ENCODE assay signal across 17 cellular contexts in genomic region chr18:22250591-22250996, GRCh38.
DNase-seq lines count a peak whose midpoint lies in the region; ATAC-seq and TF ChIP-seq lines count a peak whose summit lies in the region.
"Had no signal": no experiment of that assay in that cellular context is flagged by ENCODE, and none has a peak within 500 bp of the region (broad histone marks: within the 10 kb centered on the region; RNA-seq: fewer than 3 reads in every experiment).

No MANE protein-coding gene starts in this region.

- no peak overlapping the region for H2BK15ac ChIP-seq in neuronal stem cell (ENCODE audit: low read length)

- H2AK5ac ChIP-seq in neuronal stem cell (ENCODE audit: low read depth, low read length) = no peak overlapping the region

- H3F3A ChIP-seq in GM23248 (ENCODE audit: insufficient read depth) = no peaks in the 10 kb centered on the region

- H3K14ac ChIP-seq in neuronal stem cell (ENCODE audit: low read length) = peak overlapping the region; percentile 43

- H4K91ac ChIP-seq in neuronal stem cell (ENCODE audit: low read depth, low read length, poor library complexity) = no peak overlapping the region

- in situ Hi-C loops in GM23248 (cut with MboI) = no loop called here

- TF ChIP-seq CTCF in epithelial cell of esophagus (IDR thresholded peaks at IDR 0.05; ENCODE audit: insufficient read depth, low read depth, low read length, missing control alignments) = no peak

- no peak overlapping the region for H3K4me3 ChIP-seq in GM23248
- no peak overlapping the region for H3K4me3 ChIP-seq in MG63
- no peak overlapping the region for H3K4me3 ChIP-seq in epithelial cell of esophagus (ENCODE audit: low read length)
- no peak overlapping the region for H3K4me3 ChIP-seq in neuronal stem cell (ENCODE audit: low read length in 2 of 2)
- H3K4me3 ChIP-seq: K562, uterus had no signal

- peak overlapping the region; percentile 46 for H3K18ac ChIP-seq in neuronal stem cell (ENCODE audit: low read length)

- H3K9ac ChIP-seq in GM23248 (no peak overlapping the region), neuronal stem cell (ENCODE audit: low read depth, low read length, poor library complexity) (no peak overlapping the region)

- no peak for ATAC-seq in GM21723 (IDR thresholded peaks at IDR 0.05; ENCODE audit: unreplicated experiment)
- ATAC-seq: K562 had no signal

- no peaks in the 10 kb centered on the region for H3K79me1 ChIP-seq in neuronal stem cell (ENCODE audit: low read depth, low read length)

- WGBS in GM23248 (ENCODE audit: low coverage in 1 of 2, low lambda C conversion rate in 2 of 2, missing lambda C conversion rate in 2 of 2), 2 experiments = 45 to 52% methylated on average over 8 of the region's 8 CpGs
- no CpG with 5 or more reads among the region's 8 CpGs for WGBS in neuronal stem cell (ENCODE audit: extremely low coverage in 2 of 2, insufficient read length in 2 of 2, insufficient replicate concordance in 1 of 2), 2 donors

- H3K9me3 ChIP-seq in GM23248 (ENCODE audit: low read depth) (no peaks in the 10 kb centered on the region), MG63 (no peaks in the 10 kb centered on the region), neuronal stem cell (replicated peaks in 1 of 2; ENCODE audit: control insufficient read depth in 2 of 2, insufficient read depth in 1 of 2, low read depth in 1 of 2, low read length in 2 of 2) (no peaks in the 10 kb centered on the region)
- H3K9me3 ChIP-seq: BE2C, uterus had no signal

- no peak overlapping the region for H4K8ac ChIP-seq in neuronal stem cell (ENCODE audit: low read depth, low read length)

- no peak overlapping the region for H3K4ac ChIP-seq in neuronal stem cell (ENCODE audit: low read length)

- no peak overlapping the region for H2BK5ac ChIP-seq in neuronal stem cell (ENCODE audit: low read length)

- H3K27me3 ChIP-seq in GM23248 (replicated peaks; ENCODE audit: insufficient read depth) = peaks cover 17% of the 10 kb centered on the region
- no peaks in the 10 kb centered on the region for H3K27me3 ChIP-seq in MG63
- H3K27me3 ChIP-seq in neuronal stem cell (ENCODE audit: control insufficient read depth in 3 of 3, insufficient read depth in 3 of 3, low read depth in 1 of 3, low read length in 3 of 3) = no peaks in the 10 kb centered on the region
- H3K27me3 ChIP-seq: BE2C, uterus had no signal

- H3K27ac ChIP-seq in GM23248 = no peak overlapping the region
- H3K27ac ChIP-seq in neuronal stem cell (replicated peaks; ENCODE audit: low read length) = no peak overlapping the region
- H3K27ac ChIP-seq: WERI-Rb-1 had no signal

- H2BK120ac ChIP-seq in neuronal stem cell (ENCODE audit: low read depth, low read length) = no peak overlapping the region

- no peak overlapping the region for H2AFZ ChIP-seq in GM23248
- no peak overlapping the region for H2AFZ ChIP-seq in neuronal stem cell (ENCODE audit: low read length)

- no peak overlapping the region for H2BK12ac ChIP-seq in neuronal stem cell (ENCODE audit: low read length)

- no peak overlapping the region for H3K23ac ChIP-seq in neuronal stem cell (ENCODE audit: low read depth, low read length, poor library complexity)

- peak; percentile 42 for DNase-seq in GM23248
- DNase-seq in MG63 = peak; percentile 77
- DNase-seq in epithelial cell of esophagus (ENCODE audit: low read depth) = peak; percentile 76
- no peak for DNase-seq in neuronal stem cell (ENCODE audit: low spot score)
- no peak for DNase-seq in NCI-H187 treated with DMSO at 0.1 percent for 48 hours (lab: John Stamatoyannopoulos, UW)
- no peak for DNase-seq in DMS79 treated with DMSO at 0.1 percent for 48 hours (lab: John Stamatoyannopoulos, UW)
- DNase-seq in HUDEP-2 (lab: John Stamatoyannopoulos, UW; ENCODE audit: unreplicated experiment in 76 of 76) = no peak
- DNase-seq: activated gamma-delta T cell; BE2C; DMS153; NCI-H1417 treated with DMSO at 0.1 percent for 48 hours; NCI-H446 treated with DMSO at 0.1 percent for 48 hours; stimulated activated naive CD4-positive, alpha-beta T cell; uterus; WERI-Rb-1 had no signal

- H3K36me3 ChIP-seq in GM23248 (ENCODE audit: low read depth) = no peaks in the 10 kb centered on the region
- H3K36me3 ChIP-seq in MG63 = no peaks in the 10 kb centered on the region
- H3K36me3 ChIP-seq in neuronal stem cell (replicated peaks in 1 of 2; ENCODE audit: control insufficient read depth in 2 of 2, insufficient read depth in 2 of 2, low read length in 2 of 2) = no peaks in the 10 kb centered on the region
- H3K36me3 ChIP-seq: BE2C, uterus, WERI-Rb-1 had no signal

- H3K4me2 ChIP-seq in GM23248 (ENCODE audit: unreplicated experiment) (no peak overlapping the region), neuronal stem cell (ENCODE audit: insufficient read depth, low read length, poor library complexity, severe bottlenecking) (no peak overlapping the region)

- H3K4me1 ChIP-seq in GM23248 (ENCODE audit: insufficient read depth) (no peaks in the 10 kb centered on the region), neuronal stem cell (ENCODE audit: control insufficient read depth in 2 of 2, insufficient read depth in 1 of 2, low read depth in 1 of 2, low read length in 2 of 2) (peaks cover 0 to 4% of the 10 kb centered on the region in 2 donors)
- H3K4me1 ChIP-seq: BE2C, uterus had no signal

- H3K9me2 ChIP-seq in GM23248 (ENCODE audit: insufficient read depth) = no peaks in the 10 kb centered on the region

- no peaks in the 10 kb centered on the region for H4K20me1 ChIP-seq in GM23248 (ENCODE audit: insufficient read depth)

- H3K79me2 ChIP-seq in GM23248 (ENCODE audit: insufficient read depth) = no peaks in the 10 kb centered on the region

Comparison
In these comparisons a context has a peak if more than half of its experiments do, and no peak if none do; other contexts are left out.
1. DNase-seq: peak in GM23248 (single experiment), MG63 (single experiment) and epithelial cell of esophagus (single experiment); none in neuronal stem cell (single experiment), NCI-H187 treated with DMSO at 0.1 percent for 48 hours (single experiment), DMS79 treated with DMSO at 0.1 percent for 48 hours (single experiment) and HUDEP-2 (0 of 76).